Comparison of ENCODE assay signal across 7 cellular contexts in the genomic region with DNA sequence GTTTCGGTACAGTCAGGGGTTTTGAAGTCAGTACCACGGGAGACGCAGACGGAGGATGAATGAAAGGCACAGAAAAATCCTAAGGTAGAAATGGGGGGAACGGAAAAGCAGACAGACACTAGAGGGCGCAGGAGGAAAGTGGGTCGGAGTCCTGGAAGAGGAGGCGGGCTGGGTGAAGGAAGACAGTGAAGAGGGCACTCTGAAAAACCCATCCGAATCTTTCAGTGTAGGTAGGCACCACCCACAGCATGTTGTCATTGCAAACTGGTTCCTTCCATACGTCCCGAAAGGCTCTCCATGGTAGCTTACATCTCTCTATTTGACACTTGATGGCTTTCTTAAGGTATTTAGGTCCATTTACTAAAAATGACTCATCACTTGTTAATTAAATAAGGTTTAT. TPM values are rescaled to one million over a fixed set of nuclear protein-coding genes. Genes with fewer than 3 reads are reported as not detected.
DNase-seq lines count a peak whose midpoint lies in the region; ATAC-seq and TF ChIP-seq lines count a peak whose summit lies in the region.

No MANE protein-coding gene starts in this region.

- TF ChIP-seq CTCF in GM12873 (IDR thresholded peaks at IDR 0.05; ENCODE audit: insufficient read depth, low read depth, low read length, missing control alignments) = peak; percentile 94
- peak; percentile 52 to 82 (median 74) for TF ChIP-seq CTCF in adrenal gland (IDR thresholded peaks at IDR 0.05)

- intact Hi-C loops in adrenal gland (cut with DNase I) = loop anchor here (5.0 to 10.0 kb wide), 3 partner anchors 71 to 181 kb away; no protein-coding TSS in a partner anchor

- ATAC-seq in HG02588 (IDR thresholded peaks at IDR 0.05; ENCODE audit: unreplicated experiment) = peak; percentile 64

- H3K4me3 Mint-ChIP-seq in T-helper 1 cell treated with Interleukin-12 subunit alpha and Interleukin-12 subunit beta and Interleukin-4 antibody, amounts not matched to agents 30 μg/mL and 1 μg/mL, for 36 hours = peak overlapping the region; percentile 18

- H3K4me3 ChIP-seq in adrenal gland = no peak overlapping the region

- TF ChIP-seq POLR2A in adrenal gland (IDR thresholded peaks at IDR 0.05) = no peak

- DNase-seq in NCI-H128 (lab: John Stamatoyannopoulos, UW; ENCODE audit: unreplicated experiment) (peak; percentile 62), adrenal gland (peak; percentile 56 to 80 (median 69)), hypothalamus (lab: John Stamatoyannopoulos, UW) (peak in 33 of 51 donors; percentile 3 to 66 (median 31))
- peak; percentile 65 to 83 (median 72) for DNase-seq in stimulated activated CD4-positive, alpha-beta T cell treated with anti-CD3 and anti-CD28 coated beads, Interleukin-12 subunit alpha, Interleukin-12 subunit beta, amount 100 ng/mL, for 48 hours (ENCODE audit: low read depth in 2 of 3, low spot score in 1 of 3)

- H3K27me3 ChIP-seq in adrenal gland = no peaks in the 10 kb centered on the region

- H3K4me1 ChIP-seq in adrenal gland (replicated peaks in 1 of 2) = peaks cover 0 to 9% of the 10 kb centered on the region in 2 donors

- H3K27ac ChIP-seq in adrenal gland = no peak overlapping the region

- H3K9me3 ChIP-seq in adrenal gland (replicated peaks in 1 of 3) = no peaks in the 10 kb centered on the region

- peaks cover 3% of the 10 kb centered on the region for H3K9me3 Mint-ChIP-seq in T-helper 1 cell treated with Interleukin-12 subunit alpha and Interleukin-12 subunit beta and Interleukin-4 antibody, amounts not matched to agents 30 μg/mL and 1 μg/mL, for 36 hours

- H3K36me3 ChIP-seq in adrenal gland (replicated peaks in 1 of 2) = no peaks in the 10 kb centered on the region

- WGBS in adrenal gland, 4 donors = 2 to 4% (median 2%) methylated on average over 11 of the region's 11 CpGs

- H3K4me1 Mint-ChIP-seq in T-helper 1 cell treated with Interleukin-12 subunit alpha and Interleukin-12 subunit beta and Interleukin-4 antibody, amounts not matched to agents 30 μg/mL and 1 μg/mL, for 36 hours (ENCODE audit: low read depth) = peaks cover 7% of the 10 kb centered on the region

- peaks cover 3% of the 10 kb centered on the region for H3K36me3 Mint-ChIP-seq in T-helper 1 cell treated with Interleukin-12 subunit alpha and Interleukin-12 subunit beta and Interleukin-4 antibody, amounts not matched to agents 30 μg/mL and 1 μg/mL, for 36 hours (ENCODE audit: low read depth)

- H3K27ac Mint-ChIP-seq in T-helper 1 cell treated with Interleukin-12 subunit alpha and Interleukin-12 subunit beta and Interleukin-4 antibody, amounts not matched to agents 30 μg/mL and 1 μg/mL, for 36 hours = no peak overlapping the region

- peaks cover 17% of the 10 kb centered on the region for H3K27me3 Mint-ChIP-seq in T-helper 1 cell treated with Interleukin-12 subunit alpha and Interleukin-12 subunit beta and Interleukin-4 antibody, amounts not matched to agents 30 μg/mL and 1 μg/mL, for 36 hours (ENCODE audit: low read depth)

RNA-seq across cellular contexts. Expression of a gene that starts 18.5 kb away (rescaled TPM):
- total RNA-seq in adrenal gland = 10 to 100 TPM in 4 of 8 donors, 1 to 10 TPM in 4; 6.1 to 35.2 (median 11.3) TPM
- 1 to 10 TPM; 2.7 to 5.9 (median 4.0) TPM for polyA plus RNA-seq in adrenal gland
